Comparison of ENCODE assay signal across 8 cellular contexts in genomic region chr2:100246163-100247145, GRCh38.
DNase-seq lines count a peak whose midpoint lies in the region; ATAC-seq and TF ChIP-seq lines count a peak whose summit lies in the region.

No MANE protein-coding gene starts in this region.

- no peak overlapping the region for H3K4me3 Mint-ChIP-seq in activated CD4-positive, alpha-beta T cell treated with anti-CD3 and anti-CD28 coated beads, Interleukin-2, amount 10 ng/mL, durations not matched to agents 7 days and 5 days
- no peak overlapping the region for H3K4me3 Mint-ChIP-seq in neural crest cell
- no peak overlapping the region for H3K4me3 Mint-ChIP-seq in CD8-positive, alpha-beta memory T cell

- no peaks in the 10 kb centered on the region for H3K79me2 ChIP-seq in mammary epithelial cell (ENCODE audit: insufficient read depth, low read length)

- H3K9me3 ChIP-seq in mammary epithelial cell (replicated peaks; ENCODE audit: insufficient read depth, low read length) (no peaks in the 10 kb centered on the region), ascending aorta (no peaks in the 10 kb centered on the region)
- no peaks in the 10 kb centered on the region for H3K9me3 ChIP-seq in CD8-positive, alpha-beta memory T cell (ENCODE audit: low read length)

- TF ChIP-seq CTCF in NB4 (IDR thresholded peaks at IDR 0.05; ENCODE audit: low read depth, low read length) (peak; percentile 87), mammary epithelial cell (conservative IDR thresholded peaks at IDR 0.05 in 1 of 2, IDR thresholded peaks at IDR 0.05 in 1 of 2; ENCODE audit: extremely low read depth in 1 of 2, insufficient read depth in 1 of 2, low read depth in 1 of 2, low read length in 2 of 2) (peak; percentile 28 to 30), neural crest cell (conservative IDR thresholded peaks at IDR 0.05) (peak; percentile 53), ascending aorta (IDR thresholded peaks at IDR 0.05) (peak in 1 of 3 experiments; percentile 26)

- peaks cover 3% of the 10 kb centered on the region for H3K27me3 Mint-ChIP-seq in activated CD4-positive, alpha-beta T cell treated with anti-CD3 and anti-CD28 coated beads, Interleukin-2, amount 10 ng/mL, durations not matched to agents 7 days and 5 days
- H3K27me3 Mint-ChIP-seq in neural crest cell (ENCODE audit: low read depth): no peaks in the 10 kb centered on the region
- H3K27me3 Mint-ChIP-seq in CD8-positive, alpha-beta memory T cell: peaks cover 9 to 29% of the 10 kb centered on the region in 2 donors

- no peak for ATAC-seq in GM19351 (IDR thresholded peaks at IDR 0.05; ENCODE audit: unreplicated experiment)

- CTCF ChIA-PET in activated CD4-positive, alpha-beta T cell treated with anti-CD3 and anti-CD28 coated beads, Interleukin-2, amount 10 ng/mL, durations not matched to agents 7 days and 5 days (lab: Charles Lee): interaction anchor here (1.4 to 1.6 kb wide), 3 partner anchors 15 to 427 kb away, joined by 3 to 6 read pairs (median 4); no protein-coding TSS in a partner anchor
- CTCF ChIA-PET in mammary epithelial cell (lab: Charles Lee; ENCODE audit: low non-redundant PET): interaction anchor here (0.6 kb wide), 2 partner anchors 748 to 756 kb away, joined by 4 to 5 read pairs; no protein-coding TSS in a partner anchor
- CTCF ChIA-PET in CD8-positive, alpha-beta memory T cell (lab: Charles Lee): interaction anchor here (1.2 kb wide), 1 partner anchor 14 kb away, joined by 3 read pairs; no protein-coding TSS in a partner anchor

- POLR2A ChIA-PET in activated CD4-positive, alpha-beta T cell treated with anti-CD3 and anti-CD28 coated beads, Interleukin-2, amount 10 ng/mL, durations not matched to agents 7 days and 5 days (lab: Charles Lee): interaction anchor here (0.6 kb wide), 1 partner anchor 10 kb away, joined by 5 read pairs; no protein-coding TSS in a partner anchor
- POLR2A ChIA-PET in CD8-positive, alpha-beta memory T cell (lab: Charles Lee): no interaction called here

- intact Hi-C loops in mammary epithelial cell (cut with micrococcal nuclease): no loop called here
- intact Hi-C loops in ascending aorta (cut with DNase I): loop anchor here (10.0 kb wide), 1 partner anchor 412 kb away; no protein-coding TSS in a partner anchor

- no peaks in the 10 kb centered on the region for H3K9me3 Mint-ChIP-seq in activated CD4-positive, alpha-beta T cell treated with anti-CD3 and anti-CD28 coated beads, Interleukin-2, amount 10 ng/mL, durations not matched to agents 7 days and 5 days
- no peaks in the 10 kb centered on the region for H3K9me3 Mint-ChIP-seq in neural crest cell
- H3K9me3 Mint-ChIP-seq in CD8-positive, alpha-beta memory T cell: peaks cover 0 to 1% (median 0%) of the 10 kb centered on the region in 5 donors

- H3K27me3 ChIP-seq in mammary epithelial cell (ENCODE audit: insufficient read depth, low read length): no peaks in the 10 kb centered on the region
- H3K27me3 ChIP-seq in ascending aorta: no peaks in the 10 kb centered on the region
- H3K27me3 ChIP-seq in CD8-positive, alpha-beta memory T cell (ENCODE audit: insufficient read depth, low read length, poor library complexity, severe bottlenecking): no peaks in the 10 kb centered on the region

- no peak overlapping the region for H3K9ac ChIP-seq in mammary epithelial cell (ENCODE audit: insufficient read depth, low read length)

- in situ Hi-C loops in mammary epithelial cell (cut with MboI; ENCODE audit: low sequenced_read_pairs in 2 of 2): loop anchor here (10.0 to 25.0 kb wide), 3 partner anchors 432 to 684 kb away; no protein-coding TSS in a partner anchor

- dilution Hi-C loops in mammary epithelial cell (cut with HindIII; ENCODE audit: low sequenced_read_pairs): no loop called here

- H3K4me3 ChIP-seq in NB4 (ENCODE audit: low read depth, low read length) (no peak overlapping the region), mammary epithelial cell (replicated peaks in 1 of 3; ENCODE audit: insufficient read depth in 1 of 3, low read depth in 2 of 3, low read length in 3 of 3) (no peak overlapping the region), ascending aorta (no peak overlapping the region)
- no peak overlapping the region for H3K4me3 ChIP-seq in CD8-positive, alpha-beta memory T cell (ENCODE audit: low read length)

- no peak overlapping the region for H3K4me2 ChIP-seq in mammary epithelial cell (ENCODE audit: insufficient read depth, low read depth, low read length)

- no peak for TF ChIP-seq POLR2A in NB4 (IDR thresholded peaks at IDR 0.05; ENCODE audit: extremely low read depth, insufficient read length)

- no peaks in the 10 kb centered on the region for H4K20me1 ChIP-seq in mammary epithelial cell (ENCODE audit: insufficient read depth, low read length)

- no TSS peak for BruUV-seq in mammary epithelial cell (replicated peaks; lab: Mats Ljungman, UMichigan)

- H3K27ac ChIP-seq in mammary epithelial cell (ENCODE audit: insufficient read depth, low read depth, low read length): no peak overlapping the region
- no peak overlapping the region for H3K27ac ChIP-seq in ascending aorta
- H3K27ac ChIP-seq in CD8-positive, alpha-beta memory T cell (ENCODE audit: low read depth, low read length): no peak overlapping the region

- no peaks in the 10 kb centered on the region for H3K36me3 ChIP-seq in mammary epithelial cell (ENCODE audit: insufficient read depth, low read length)
- no peaks in the 10 kb centered on the region for H3K36me3 ChIP-seq in ascending aorta
- no peaks in the 10 kb centered on the region for H3K36me3 ChIP-seq in CD8-positive, alpha-beta memory T cell (ENCODE audit: insufficient read depth, low read length)

- no peak overlapping the region for H2AFZ ChIP-seq in mammary epithelial cell (ENCODE audit: low read depth, low read length)

- 61% methylated on average over 22 of the region's 28 CpGs for WGBS in mammary epithelial cell (ENCODE audit: low coverage, missing lambda C conversion rate)

- peak; percentile 14 for DNase-seq in activated CD4-positive, alpha-beta T cell treated with anti-CD3 and anti-CD28 coated beads, Interleukin-2, amount 10 ng/mL, durations not matched to agents 7 days and 5 days
- no peak for DNase-seq in activated CD4-positive, alpha-beta T cell treated with anti-CD3 and anti-CD28 coated beads, Interleukin-2, amount 50 U/mL, for 1 hour
- DNase-seq in NB4 (ENCODE audit: low read depth) (peak; percentile 74), mammary epithelial cell (no peak), neural crest cell (ENCODE audit: low read depth, low spot score) (peak; percentile 26), ascending aorta (ENCODE audit: low spot score in 2 of 2) (no peak)
- DNase-seq in CD8-positive, alpha-beta memory T cell: no peak

- H3K4me1 Mint-ChIP-seq in activated CD4-positive, alpha-beta T cell treated with anti-CD3 and anti-CD28 coated beads, Interleukin-2, amount 10 ng/mL, durations not matched to agents 7 days and 5 days: no peaks in the 10 kb centered on the region
- H3K4me1 Mint-ChIP-seq in neural crest cell: no peaks in the 10 kb centered on the region
- H3K4me1 Mint-ChIP-seq in CD8-positive, alpha-beta memory T cell: no peaks in the 10 kb centered on the region

- H3K4me1 ChIP-seq in mammary epithelial cell (ENCODE audit: insufficient read depth, low read length) (no peaks in the 10 kb centered on the region), ascending aorta (no peaks in the 10 kb centered on the region)
- H3K4me1 ChIP-seq in CD8-positive, alpha-beta memory T cell (ENCODE audit: insufficient read depth, low read length): no peaks in the 10 kb centered on the region

- H3K27ac Mint-ChIP-seq in activated CD4-positive, alpha-beta T cell treated with anti-CD3 and anti-CD28 coated beads, Interleukin-2, amount 10 ng/mL, durations not matched to agents 7 days and 5 days: no peak overlapping the region
- H3K27ac Mint-ChIP-seq in neural crest cell (ENCODE audit: unreplicated experiment): no peak overlapping the region
- H3K27ac Mint-ChIP-seq in CD8-positive, alpha-beta memory T cell: peak overlapping the region in 1 of 8 donors; percentile 10

- H3K36me3 Mint-ChIP-seq in activated CD4-positive, alpha-beta T cell treated with anti-CD3 and anti-CD28 coated beads, Interleukin-2, amount 10 ng/mL, durations not matched to agents 7 days and 5 days (ENCODE audit: low read depth): no peaks in the 10 kb centered on the region
- no peaks in the 10 kb centered on the region for H3K36me3 Mint-ChIP-seq in neural crest cell (ENCODE audit: low read depth)
- peaks cover 0 to 2% (median 0%) of the 10 kb centered on the region in 3 donors for H3K36me3 Mint-ChIP-seq in CD8-positive, alpha-beta memory T cell

Comparison
In these comparisons a context has a peak if more than half of its experiments do, and no peak if none do; other contexts are left out.
1. DNase-seq: peak in activated CD4-positive, alpha-beta T cell treated with anti-CD3 and anti-CD28 coated beads, Interleukin-2, amount 10 ng/mL, durations not matched to agents 7 days and 5 days (single experiment), NB4 (single experiment) and neural crest cell (single experiment); none in activated CD4-positive, alpha-beta T cell treated with anti-CD3 and anti-CD28 coated beads, Interleukin-2, amount 50 U/mL, for 1 hour (single experiment), mammary epithelial cell (single experiment), ascending aorta (0 of 2) and CD8-positive, alpha-beta memory T cell (0 of 5).